ENCODE assay signal across 13 cellular contexts in genomic region chr3:117322866-117323265, GRCh38.
DNase-seq lines count a peak whose midpoint lies in the region; ATAC-seq and TF ChIP-seq lines count a peak whose summit lies in the region.
"Had no signal": no experiment of that assay in that cellular context is flagged by ENCODE, and none has a peak within 500 bp of the region (broad histone marks: within the 10 kb centered on the region; RNA-seq: fewer than 3 reads in every experiment).

No MANE protein-coding gene starts in this region.

- H4K91ac ChIP-seq in IMR-90 (ENCODE audit: insufficient read depth, low read depth, low read length): no peak overlapping the region

- intact Hi-C loops in Caco-2 (cut with micrococcal nuclease; ENCODE audit: unreplicated experiment): no loop called here
- intact Hi-C loops in IMR-90 (cut with micrococcal nuclease): no loop called here
- intact Hi-C loops in spleen (cut with DNase I; ENCODE audit: low total_unique reads): no loop called here

- H3K4me3 Mint-ChIP-seq in Caco-2 (ENCODE audit: unreplicated experiment): no peak overlapping the region
- no peak overlapping the region for H3K4me3 Mint-ChIP-seq in stimulated activated naive B cell treated with anti-CD40 and anti-IgM and Interleukin-4, amounts not matched to agents 10 μg/mL and 1 μg/mL and 100 μg/mL, for 72 hours
- H3K4me3 Mint-ChIP-seq: CD4-positive, alpha-beta T cell had no signal

- H3K27ac Mint-ChIP-seq in Caco-2 (ENCODE audit: unreplicated experiment): no peak overlapping the region
- no peak overlapping the region for H3K27ac Mint-ChIP-seq in stimulated activated naive B cell treated with anti-CD40 and anti-IgM and Interleukin-4, amounts not matched to agents 10 μg/mL and 1 μg/mL and 100 μg/mL, for 72 hours
- H3K27ac Mint-ChIP-seq: CD4-positive, alpha-beta T cell had no signal

- no peaks in the 10 kb centered on the region for H4K20me1 ChIP-seq in IMR-90 (ENCODE audit: insufficient read depth, low read length)

- dilution Hi-C loops in IMR-90 (cut with HindIII; ENCODE audit: low sequenced_read_pairs, unreplicated experiment): no loop called here

- H2AFZ ChIP-seq in IMR-90 (replicated peaks; ENCODE audit: low read length, poor library complexity): no peak overlapping the region

- DNase-seq in Caco-2: peak; percentile 17 to 22
- DNase-seq in IMR-90: peak; percentile 28
- peak; percentile 4 for DNase-seq in amniotic epithelial cell (ENCODE audit: low read depth)
- DNase-seq in kidney tubule cell (ENCODE audit: low spot score): peak; percentile 23
- no peak for DNase-seq in NCI-H187 (lab: John Stamatoyannopoulos, UW)
- DNase-seq in spleen: no peak
- no peak for DNase-seq in stimulated activated naive B cell treated with anti-CD40 and anti-IgM and Interleukin-4, amounts not matched to agents 10 μg/mL and 1 μg/mL and 100 μg/mL, for 72 hours
- DNase-seq: activated effector memory CD4-positive, alpha-beta T cell treated with Interleukin-2 at 50 U/mL for 16 hours; CD4-positive, alpha-beta T cell; Right ventricle myocardium superior; transverse colon had no signal

- POLR2A ChIA-PET in Caco-2 (lab: Charles Lee) (no interaction called here), IMR-90 (lab: Charles Lee; ENCODE audit: unreplicated experiment) (no interaction called here)

- H3K23ac ChIP-seq in IMR-90 (ENCODE audit: low read depth, low read length): no peak overlapping the region

- no peak overlapping the region for H2BK15ac ChIP-seq in IMR-90 (ENCODE audit: low read depth, low read length)

- no peak overlapping the region for H3K4me3 ChIP-seq in Caco-2 (ENCODE audit: low read depth, low read length)
- H3K4me3 ChIP-seq in IMR-90 (ENCODE audit: insufficient read depth, low read depth, low read length): no peak overlapping the region
- H3K4me3 ChIP-seq in spleen: no peak overlapping the region
- H3K4me3 ChIP-seq: right atrium auricular region, transverse colon had no signal

- H3K36me3 Mint-ChIP-seq in Caco-2 (ENCODE audit: insufficient read depth, unreplicated experiment): no peaks in the 10 kb centered on the region
- no peaks in the 10 kb centered on the region for H3K36me3 Mint-ChIP-seq in stimulated activated naive B cell treated with anti-CD40 and anti-IgM and Interleukin-4, amounts not matched to agents 10 μg/mL and 1 μg/mL and 100 μg/mL, for 72 hours

- no peak for TF ChIP-seq RAD21 in IMR-90 (IDR thresholded peaks at IDR 0.05; ENCODE audit: low read length)

- no peak overlapping the region for H2BK20ac ChIP-seq in IMR-90 (ENCODE audit: low read depth, low read length)

- H3K27ac ChIP-seq in IMR-90 (ENCODE audit: insufficient read depth, low read length) (no peak overlapping the region), spleen (no peak overlapping the region)
- H3K27ac ChIP-seq: right atrium auricular region, transverse colon had no signal

- H3K36me3 ChIP-seq in Caco-2 (ENCODE audit: control insufficient read depth, insufficient read depth, low read length) (no peaks in the 10 kb centered on the region), IMR-90 (ENCODE audit: control insufficient read depth, insufficient read depth, low read length) (no peaks in the 10 kb centered on the region), spleen (no peaks in the 10 kb centered on the region)
- H3K36me3 ChIP-seq: right atrium auricular region, transverse colon had no signal

- H3K79me1 ChIP-seq in IMR-90 (ENCODE audit: low read depth in 1 of 2, low read length in 2 of 2): no peaks in the 10 kb centered on the region

- H2BK5ac ChIP-seq in IMR-90 (ENCODE audit: low read depth, low read length, poor library complexity, severe bottlenecking): no peak overlapping the region

- no peak overlapping the region for H3K56ac ChIP-seq in IMR-90 (ENCODE audit: extremely low read depth, insufficient read depth, low read length)

- ATAC-seq in IMR-90 (ENCODE audit: low read depth): peak; percentile 53; the same call in 1 of the 2 replicates
- ATAC-seq in HG03565 (IDR thresholded peaks at IDR 0.05; ENCODE audit: unreplicated experiment): no peak
- ATAC-seq in stimulated activated naive B cell treated with anti-CD40 and anti-IgM and Interleukin-4, amounts not matched to agents 10 μg/mL and 1 μg/mL and 100 μg/mL, for 72 hours (replicated peaks): no peak

- H3K9me3 ChIP-seq in Caco-2 (no peaks in the 10 kb centered on the region), IMR-90 (ENCODE audit: control insufficient read depth, insufficient read depth, low read length) (no peaks in the 10 kb centered on the region), spleen (peaks cover 0 to 28% (median 13%) of the 10 kb centered on the region in 8 donors)

- peaks cover 9% of the 10 kb centered on the region for H3K27me3 Mint-ChIP-seq in Caco-2 (ENCODE audit: insufficient read depth, unreplicated experiment)
- H3K27me3 Mint-ChIP-seq in stimulated activated naive B cell treated with anti-CD40 and anti-IgM and Interleukin-4, amounts not matched to agents 10 μg/mL and 1 μg/mL and 100 μg/mL, for 72 hours: no peaks in the 10 kb centered on the region
- H3K27me3 Mint-ChIP-seq: CD4-positive, alpha-beta T cell had no signal

- no peaks in the 10 kb centered on the region for H3K9me3 Mint-ChIP-seq in Caco-2 (ENCODE audit: unreplicated experiment)
- H3K9me3 Mint-ChIP-seq in stimulated activated naive B cell treated with anti-CD40 and anti-IgM and Interleukin-4, amounts not matched to agents 10 μg/mL and 1 μg/mL and 100 μg/mL, for 72 hours: peaks cover 4 to 5% of the 10 kb centered on the region in 2 donors

- H3K9ac ChIP-seq in IMR-90 (ENCODE audit: low read depth, low read length): no peak overlapping the region

- in situ Hi-C loops in IMR-90 (cut with MboI; ENCODE audit: low sequenced_read_pairs): no loop called here

- BruUV-seq in Caco-2 (replicated peaks; lab: Mats Ljungman, UMichigan): no TSS peak
- no TSS peak for BruUV-seq in IMR-90 (replicated peaks; lab: Mats Ljungman, UMichigan)

- H3K4me1 ChIP-seq in Caco-2 (no peaks in the 10 kb centered on the region), IMR-90 (ENCODE audit: control insufficient read depth, insufficient read depth, low read length) (no peaks in the 10 kb centered on the region), spleen (no peaks in the 10 kb centered on the region)
- H3K4me1 ChIP-seq: right atrium auricular region, transverse colon had no signal

- H3K9me1 ChIP-seq in IMR-90 (ENCODE audit: insufficient read depth, low read length): no peaks in the 10 kb centered on the region

- no peak overlapping the region for H2BK120ac ChIP-seq in IMR-90 (ENCODE audit: low read depth, low read length)

- no peak overlapping the region for H3K4me2 ChIP-seq in IMR-90 (ENCODE audit: low read depth, low read length)

- H3K27me3 ChIP-seq in Caco-2 (replicated peaks; ENCODE audit: control insufficient read depth, insufficient read depth, low read length): no peaks in the 10 kb centered on the region
- H3K27me3 ChIP-seq in IMR-90 (ENCODE audit: control insufficient read depth, insufficient read depth, low read length): no peaks in the 10 kb centered on the region
- H3K27me3 ChIP-seq in spleen (replicated peaks in 1 of 7): no peaks in the 10 kb centered on the region
- H3K27me3 ChIP-seq: right atrium auricular region, transverse colon had no signal

- no peaks in the 10 kb centered on the region for H3K4me1 Mint-ChIP-seq in Caco-2 (ENCODE audit: low read depth, unreplicated experiment)
- H3K4me1 Mint-ChIP-seq in stimulated activated naive B cell treated with anti-CD40 and anti-IgM and Interleukin-4, amounts not matched to agents 10 μg/mL and 1 μg/mL and 100 μg/mL, for 72 hours: no peaks in the 10 kb centered on the region

- H4K8ac ChIP-seq in IMR-90 (ENCODE audit: low read depth in 2 of 2, low read length in 2 of 2): no peak overlapping the region

- H4K5ac ChIP-seq in IMR-90 (ENCODE audit: low read depth, low read length): no peak overlapping the region

- CTCF ChIA-PET in Caco-2 (lab: Charles Lee): interaction anchor here (0.6 kb wide), 1 partner anchor 552 kb away, joined by 3 read pairs; no protein-coding TSS in a partner anchor
- CTCF ChIA-PET in IMR-90 (lab: Yijun Ruan, JAX): no interaction called here

- H3K18ac ChIP-seq in IMR-90 (ENCODE audit: low read depth, low read length): no peak overlapping the region

- TF ChIP-seq POLR2A in IMR-90 (IDR thresholded peaks at IDR 0.05; ENCODE audit: low read depth, low read length) (no peak), spleen (IDR thresholded peaks at IDR 0.05) (no peak)

- TF ChIP-seq CTCF in Caco-2 (IDR thresholded peaks at IDR 0.05; ENCODE audit: insufficient read depth in 1 of 2, low read depth in 1 of 2, low read length in 1 of 2, severe bottlenecking in 1 of 2, unreplicated experiment in 1 of 2): no peak
- no peak for TF ChIP-seq CTCF in IMR-90 (conservative IDR thresholded peaks at IDR 0.05; ENCODE audit: low read depth, low read length)
- no peak for TF ChIP-seq CTCF in spleen (IDR thresholded peaks at IDR 0.05 in 8 of 11, conservative IDR thresholded peaks at IDR 0.05 in 3 of 11)

- no CpG with 5 or more reads among the region's 1 CpG for WGBS in IMR-90 (ENCODE audit: extremely low coverage in 2 of 2, insufficient read length in 1 of 2), 2 experiments
- WGBS in spleen, 5 donors: 16 to 38% (median 27%) methylated on average over 1 of the region's 1 CpG

- H3K4ac ChIP-seq in IMR-90 (ENCODE audit: low read depth, low read length): no peak overlapping the region

- H3K14ac ChIP-seq in IMR-90 (replicated peaks; ENCODE audit: low read depth, low read length): no peak overlapping the region

- H2AK9ac ChIP-seq in IMR-90 (replicated peaks; ENCODE audit: low read depth, low read length, poor library complexity): no peak overlapping the region

- no peak overlapping the region for H2AK5ac ChIP-seq in IMR-90 (ENCODE audit: low read depth, low read length)

TF ChIP-seq in IMR-90, 13 proteins besides CTCF, POLR2A, EP300 and RAD21 (continues in another document):
- TF ChIP-seq RFX5 (IDR thresholded peaks at IDR 0.05; ENCODE audit: low read depth, low read length): no peak
- TF ChIP-seq, protein P1, sequence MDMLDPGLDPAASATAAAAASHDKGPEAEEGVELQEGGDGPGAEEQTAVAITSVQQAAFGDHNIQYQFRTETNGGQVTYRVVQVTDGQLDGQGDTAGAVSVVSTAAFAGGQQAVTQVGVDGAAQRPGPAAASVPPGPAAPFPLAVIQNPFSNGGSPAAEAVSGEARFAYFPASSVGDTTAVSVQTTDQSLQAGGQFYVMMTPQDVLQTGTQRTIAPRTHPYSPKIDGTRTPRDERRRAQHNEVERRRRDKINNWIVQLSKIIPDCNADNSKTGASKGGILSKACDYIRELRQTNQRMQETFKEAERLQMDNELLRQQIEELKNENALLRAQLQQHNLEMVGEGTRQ (IDR thresholded peaks at IDR 0.05; ENCODE audit: low read depth, low read length): no peak
- TF ChIP-seq RCOR1 (IDR thresholded peaks at IDR 0.05; ENCODE audit: insufficient replicate concordance, low read length): no peak
- no peak for TF ChIP-seq CEBPB (IDR thresholded peaks at IDR 0.05; ENCODE audit: low read depth, low read length)
- TF ChIP-seq MAFK (IDR thresholded peaks at IDR 0.05; ENCODE audit: low read depth, low read length): no peak
- no peak for TF ChIP-seq NFE2L2 (IDR thresholded peaks at IDR 0.05; ENCODE audit: low read depth, low read length)
- no peak for TF ChIP-seq BHLHE40 (IDR thresholded peaks at IDR 0.05; ENCODE audit: low read depth, low read length)
- no peak for TF ChIP-seq FOS (IDR thresholded peaks at IDR 0.05; ENCODE audit: low read depth, low read length)
- TF ChIP-seq MXI1 (IDR thresholded peaks at IDR 0.05; ENCODE audit: borderline replicate concordance, low read depth, low read length): no peak

Comparison
In these comparisons a context has a peak if more than half of its experiments do, and no peak if none do; other contexts are left out.
1. DNase-seq: peak in Caco-2 (2 of 2), IMR-90 (single experiment), amniotic epithelial cell (single experiment) and kidney tubule cell (single experiment); none in NCI-H187 (0 of 2), spleen (single experiment) and stimulated activated naive B cell treated with anti-CD40 and anti-IgM and Interleukin-4, amounts not matched to agents 10 μg/mL and 1 μg/mL and 100 μg/mL, for 72 hours (single experiment).